In the genomic region with DNA sequence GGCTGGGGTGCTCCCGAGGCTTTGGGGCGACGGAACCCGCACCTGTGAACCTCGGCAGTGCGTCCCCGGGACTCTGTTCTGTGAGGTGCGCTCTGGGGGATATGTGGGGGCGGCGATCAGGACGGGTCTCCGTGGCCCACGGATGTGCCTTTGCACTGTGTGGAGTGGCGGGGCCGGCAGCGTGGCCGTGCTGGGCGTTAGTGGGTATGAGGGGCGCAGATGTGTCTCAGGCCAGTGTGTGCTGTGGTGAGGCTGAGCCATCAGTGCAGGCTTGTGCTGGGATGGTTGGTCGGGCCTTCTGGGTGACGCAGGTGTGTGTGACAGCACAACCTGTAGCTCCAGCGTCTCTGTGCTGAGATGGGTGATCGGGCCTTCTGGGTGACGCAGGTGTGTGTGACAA, we compare ENCODE assay signal across 8 cellular contexts.
DNase-seq lines count a peak whose midpoint lies in the region; ATAC-seq and TF ChIP-seq lines count a peak whose summit lies in the region.

No MANE protein-coding gene starts in this region.

- peaks cover 5% of the 10 kb centered on the region; the same call in 1 of the 2 replicates for H3K36me3 ChIP-seq in ACC112 (ENCODE audit: insufficient read depth, low read length)
- H3K36me3 ChIP-seq in mucosa of rectum (ENCODE audit: control insufficient read depth in 2 of 2, insufficient read depth in 2 of 2, low read length in 2 of 2): peaks cover 4 to 12% of the 10 kb centered on the region in 2 donors

- TF ChIP-seq CTCF in HL-60 (IDR thresholded peaks at IDR 0.05; ENCODE audit: insufficient read depth, low read length) (no peak), choroid plexus epithelial cell (conservative IDR thresholded peaks at IDR 0.05; ENCODE audit: low read depth, low read length) (no peak), GM20000 (IDR thresholded peaks at IDR 0.05; ENCODE audit: extremely low read depth, missing control alignments) (no peak)

- H3K79me2 ChIP-seq in ACC112 (ENCODE audit: control insufficient read depth, insufficient read depth, low read length, unreplicated experiment): peaks cover 5% of the 10 kb centered on the region

- H3K4me1 ChIP-seq in ACC112 (ENCODE audit: control insufficient read depth, insufficient read depth, low read length, unreplicated experiment) (peaks cover 4% of the 10 kb centered on the region), mucosa of rectum (ENCODE audit: control insufficient read depth in 2 of 2, insufficient read depth in 2 of 2, low read length in 2 of 2) (no peaks in the 10 kb centered on the region)

- H3K9ac ChIP-seq in mucosa of rectum (ENCODE audit: low read depth in 1 of 2, low read length in 2 of 2): peak overlapping the region; percentile 68 to 72

- DNase-seq in HL-60 (ENCODE audit: low read depth in 1 of 2, low spot score in 1 of 2): no peak
- DNase-seq in choroid plexus epithelial cell (ENCODE audit: low read depth): no peak
- no peak for DNase-seq in NCI-H2227 treated with DMSO at 0.1 percent for 48 hours (lab: John Stamatoyannopoulos, UW)
- DNase-seq in GM20000 (ENCODE audit: low spot score): no peak
- no peak for DNase-seq in kidney glomerular epithelial cell (lab: John Stamatoyannopoulos, UW)

- peak overlapping the region; percentile 14 for H2AFZ ChIP-seq in ACC112 (ENCODE audit: low read length, unreplicated experiment)

- no peak for ATAC-seq in HG03175 (IDR thresholded peaks at IDR 0.05; ENCODE audit: unreplicated experiment)

- no peaks in the 10 kb centered on the region for H3K9me3 ChIP-seq in mucosa of rectum (ENCODE audit: control insufficient read depth in 2 of 2, low read length in 2 of 2)

- H3K27ac ChIP-seq in ACC112 (ENCODE audit: low read depth, low read length): peak overlapping the region; percentile 60; the same call in 1 of the 2 replicates
- H3K27ac ChIP-seq in HL-60 (replicated peaks): peak overlapping the region; percentile 55; the same call in 1 of the 2 replicates
- H3K27ac ChIP-seq in mucosa of rectum (ENCODE audit: low read depth in 2 of 2, low read length in 2 of 2): peak overlapping the region; percentile 2 to 76

- no peaks in the 10 kb centered on the region for H3K27me3 ChIP-seq in ACC112 (ENCODE audit: insufficient read depth, low read length)
- no peaks in the 10 kb centered on the region for H3K27me3 ChIP-seq in HL-60 (ENCODE audit: insufficient read depth, poor library complexity, severe bottlenecking)
- H3K27me3 ChIP-seq in mucosa of rectum (ENCODE audit: control insufficient read depth in 2 of 2, insufficient read depth in 2 of 2, low read length in 2 of 2): no peaks in the 10 kb centered on the region

- peak overlapping the region; percentile 88 for H3K4me3 ChIP-seq in ACC112 (ENCODE audit: low read depth, low read length)
- peak overlapping the region; percentile 56 for H3K4me3 ChIP-seq in HL-60 (replicated peaks; ENCODE audit: insufficient read depth, low read length)
- peak overlapping the region; percentile 74 for H3K4me3 ChIP-seq in choroid plexus epithelial cell (ENCODE audit: low read depth, low read length)
- H3K4me3 ChIP-seq in mucosa of rectum (ENCODE audit: low read length in 2 of 2): peak overlapping the region; percentile 79 to 96
